8 cellular contexts compared by ENCODE assay signal in the genomic region with DNA sequence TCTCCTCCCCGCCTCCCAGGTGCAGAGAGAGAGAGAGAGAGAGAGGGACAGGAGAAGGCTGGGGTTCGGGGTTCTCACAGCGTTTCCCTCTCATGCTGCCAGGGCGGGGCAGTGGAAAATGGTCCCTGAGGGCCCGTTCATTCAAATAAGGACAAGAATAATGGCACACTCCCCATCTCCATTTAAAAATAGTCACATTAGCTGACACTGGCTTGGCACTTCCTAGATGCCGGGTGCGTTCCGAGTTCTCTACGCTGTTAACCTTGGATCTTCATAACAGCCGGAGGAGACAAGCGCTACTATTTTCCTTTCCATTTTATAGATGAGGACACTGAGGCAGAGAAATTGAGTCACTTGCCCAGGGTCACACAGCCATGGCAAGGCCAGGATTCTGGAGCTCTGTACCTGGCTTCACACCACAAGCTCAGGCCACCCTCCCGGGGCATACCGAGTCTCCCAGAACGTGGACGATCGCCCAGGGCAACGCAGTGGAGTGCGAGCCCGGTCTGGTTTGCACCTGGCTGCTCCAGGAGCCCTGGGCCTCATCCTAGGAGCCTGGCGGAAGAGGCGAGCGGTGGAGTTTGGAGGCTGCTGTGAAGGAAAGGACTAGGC. TPM values are rescaled to one million over a fixed set of nuclear protein-coding genes. Genes with fewer than 3 reads are reported as not detected.
DNase-seq lines count a peak whose midpoint lies in the region; ATAC-seq and TF ChIP-seq lines count a peak whose summit lies in the region.

No MANE protein-coding gene starts in this region.

- H3K4me1 Mint-ChIP-seq in mesothelial cell of epicardium: peaks cover 24% of the 10 kb centered on the region

- H3K9me3 Mint-ChIP-seq in mesothelial cell of epicardium: no peaks in the 10 kb centered on the region

- H3K9ac ChIP-seq in mammary epithelial cell (ENCODE audit: insufficient read depth, low read length): no peak overlapping the region

- H3K27ac Mint-ChIP-seq in mesothelial cell of epicardium: peak overlapping the region; percentile 59

- peaks cover 41% of the 10 kb centered on the region for H3K79me2 ChIP-seq in mammary epithelial cell (ENCODE audit: insufficient read depth, low read length)

- H3K36me3 ChIP-seq in mammary epithelial cell (ENCODE audit: insufficient read depth, low read length): peaks cover 5% of the 10 kb centered on the region

- H3K4me2 ChIP-seq in mammary epithelial cell (ENCODE audit: insufficient read depth, low read depth, low read length): peak overlapping the region; percentile 90

- peak; percentile 0 for ATAC-seq in HG02870 (IDR thresholded peaks at IDR 0.05; ENCODE audit: unreplicated experiment)

- H2AFZ ChIP-seq in mammary epithelial cell (ENCODE audit: low read depth, low read length): peak overlapping the region; percentile 95

- H3K27me3 ChIP-seq in mammary epithelial cell (ENCODE audit: insufficient read depth, low read length): no peaks in the 10 kb centered on the region

- no TSS peak for BruUV-seq in mammary epithelial cell (replicated peaks; lab: Mats Ljungman, UMichigan)

- H3K4me1 ChIP-seq in mammary epithelial cell (ENCODE audit: insufficient read depth, low read length): peaks cover 19% of the 10 kb centered on the region

- DNase-seq in mammary epithelial cell (no peak), mesothelial cell of epicardium (ENCODE audit: low spot score in 2 of 2, unreplicated experiment in 2 of 2) (no peak), hepatic stellate cell (ENCODE audit: low spot score) (no peak), NOMO-1 treated with dmso at 0.1 percent for 144 hours (lab: John Stamatoyannopoulos, UW; ENCODE audit: unreplicated experiment) (no peak), NCI-H1694 (lab: John Stamatoyannopoulos, UW) (no peak)
- no peak for DNase-seq in NK-92 treated with Interleukin-12 subunit alpha and Interleukin-12 subunit beta, amount 100 ng/mL, for 24 hours (lab: John Stamatoyannopoulos, UW)

- WGBS in mammary epithelial cell (ENCODE audit: low coverage, missing lambda C conversion rate): 29% methylated on average over 16 of the region's 22 CpGs

- CTCF ChIA-PET in mammary epithelial cell (lab: Charles Lee; ENCODE audit: low non-redundant PET): no interaction called here

- TF ChIP-seq CTCF in 22Rv1 (IDR thresholded peaks at IDR 0.05) (no peak), mammary epithelial cell (conservative IDR thresholded peaks at IDR 0.05 in 1 of 2, IDR thresholded peaks at IDR 0.05 in 1 of 2; ENCODE audit: extremely low read depth in 1 of 2, insufficient read depth in 1 of 2, low read depth in 1 of 2, low read length in 2 of 2) (no peak), mesothelial cell of epicardium (IDR thresholded peaks at IDR 0.05; ENCODE audit: unreplicated experiment) (no peak)

- in situ Hi-C loops in mammary epithelial cell (cut with MboI; ENCODE audit: low sequenced_read_pairs in 2 of 2): no loop called here

- peak overlapping the region; percentile 6 to 51 (median 47) for H3K4me3 ChIP-seq in mammary epithelial cell (replicated peaks in 1 of 3; ENCODE audit: insufficient read depth in 1 of 3, low read depth in 2 of 3, low read length in 3 of 3)

- H4K20me1 ChIP-seq in mammary epithelial cell (ENCODE audit: insufficient read depth, low read length): no peaks in the 10 kb centered on the region

- H3K27ac ChIP-seq in 22Rv1 (peak overlapping the region; percentile 81), mammary epithelial cell (ENCODE audit: insufficient read depth, low read depth, low read length) (no peak overlapping the region)

- H3K9me3 ChIP-seq in mammary epithelial cell (replicated peaks; ENCODE audit: insufficient read depth, low read length): no peaks in the 10 kb centered on the region

- no peaks in the 10 kb centered on the region for H3K36me3 Mint-ChIP-seq in mesothelial cell of epicardium

- dilution Hi-C loops in mammary epithelial cell (cut with HindIII; ENCODE audit: low sequenced_read_pairs): loop anchor here (5.0 kb wide), 1 partner anchor 76 kb away; no protein-coding TSS in a partner anchor

- peak overlapping the region; percentile 84 for H3K4me3 Mint-ChIP-seq in mesothelial cell of epicardium

- intact Hi-C loops in mammary epithelial cell (cut with micrococcal nuclease): loop anchor here (1.0 to 2.0 kb wide), 3 partner anchors 60 to 199 kb away; no protein-coding TSS in a partner anchor

- H3K27me3 Mint-ChIP-seq in mesothelial cell of epicardium (ENCODE audit: low read depth): peaks cover 16% of the 10 kb centered on the region

RNA-seq across cellular contexts. Expression of a gene that starts 0.6 kb away (rescaled TPM):
- total RNA-seq in mammary epithelial cell: 10 to 100 TPM; 14.8 to 17.7 TPM
- polyA plus RNA-seq in mammary epithelial cell: 13.4 TPM
- 76.1 TPM for polyA minus RNA-seq in mammary epithelial cell
- total RNA-seq in mesothelial cell of epicardium: 19.3 to 21.2 TPM (median 20.0 TPM) in 3 replicates
